8 cellular contexts compared by ENCODE assay signal in the genomic region with DNA sequence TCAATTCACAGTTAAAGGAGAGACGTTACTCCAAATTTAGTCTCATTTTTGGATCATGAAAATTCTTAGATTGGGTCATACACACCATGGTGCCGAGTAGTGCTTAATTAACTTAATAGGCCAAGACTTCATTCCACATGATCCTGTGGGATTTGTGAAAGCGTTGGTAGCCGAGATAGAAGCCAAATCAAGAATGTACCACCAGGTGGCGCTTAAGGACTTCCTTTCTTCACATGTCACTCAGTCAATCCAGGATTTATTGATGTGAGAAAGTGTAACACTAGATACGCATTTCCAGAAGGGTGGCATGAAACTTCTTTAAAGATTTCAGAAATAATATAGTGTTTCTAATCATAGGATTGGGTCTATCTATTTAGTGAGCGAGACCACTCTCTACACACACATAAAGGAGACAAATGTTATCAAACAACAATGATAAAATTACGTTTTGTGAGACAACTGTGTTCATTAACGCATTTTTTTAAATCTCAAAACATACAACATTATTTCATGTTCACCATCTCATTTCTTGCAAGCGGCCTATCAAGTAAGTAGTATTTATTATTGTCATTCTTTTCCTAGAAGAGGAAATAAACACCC.
DNase-seq lines count a peak whose midpoint lies in the region; ATAC-seq and TF ChIP-seq lines count a peak whose summit lies in the region.

No MANE protein-coding gene starts in this region.

- H3K9me2 ChIP-seq in MM.1S (replicated peaks; ENCODE audit: insufficient read depth, low read length), result no peaks in the 10 kb centered on the region

- H3K9ac ChIP-seq in MM.1S (ENCODE audit: low read length), result no peak overlapping the region

- peak; percentile 54 for TF ChIP-seq CTCF in MM.1S (IDR thresholded peaks at IDR 0.05; ENCODE audit: low read length)
- TF ChIP-seq CTCF in esophagus muscularis mucosa (IDR thresholded peaks at IDR 0.05), result peak in 2 of 3 experiments; percentile 37 to 50

- no peaks in the 10 kb centered on the region for H3F3A ChIP-seq in MM.1S (ENCODE audit: insufficient read depth, low read length)

- intact Hi-C loops in esophagus muscularis mucosa (cut with DNase I), result no loop called here

- H3K4me2 ChIP-seq in MM.1S (ENCODE audit: low read depth, low read length), result no peak overlapping the region

- H3K27me3 ChIP-seq in MM.1S (replicated peaks; ENCODE audit: insufficient read depth, low read length) (no peaks in the 10 kb centered on the region), esophagus muscularis mucosa (no peaks in the 10 kb centered on the region)

- H2AFZ ChIP-seq in MM.1S (ENCODE audit: low read length), result no peak overlapping the region

- ATAC-seq in GM21786 (IDR thresholded peaks at IDR 0.05; ENCODE audit: unreplicated experiment), result peak; percentile 70

- H3K27ac ChIP-seq in MM.1S (ENCODE audit: low read length) (no peak overlapping the region), esophagus muscularis mucosa (replicated peaks in 1 of 4) (no peak overlapping the region)

- TF ChIP-seq POLR2A in esophagus muscularis mucosa (IDR thresholded peaks at IDR 0.05; ENCODE audit: low read depth), result no peak

- no peak overlapping the region for H3K4me3 ChIP-seq in MM.1S (ENCODE audit: low read length)
- no peak overlapping the region for H3K4me3 ChIP-seq in esophagus muscularis mucosa

- H3K9me3 ChIP-seq in MM.1S (replicated peaks; ENCODE audit: insufficient read depth, low read length) (no peaks in the 10 kb centered on the region), esophagus muscularis mucosa (no peaks in the 10 kb centered on the region)

- no peaks in the 10 kb centered on the region for H4K20me1 ChIP-seq in MM.1S (ENCODE audit: insufficient read depth, low read length)

- DNase-seq in activated naive CD4-positive, alpha-beta T cell treated with Interleukin-2 at 50 U/mL for 16 hours, result peak; percentile 2
- DNase-seq in activated naive CD4-positive, alpha-beta T cell (lab: John Stamatoyannopoulos, UW), result no peak
- DNase-seq in MM.1S, result peak; percentile 42
- peak; percentile 76 for DNase-seq in SK-N-DZ (ENCODE audit: low spot score)
- DNase-seq in esophagus muscularis mucosa (ENCODE audit: extremely low spot score), result no peak
- DNase-seq in non-pigmented ciliary epithelial cell (ENCODE audit: low read depth), result peak; percentile 22
- no peak for DNase-seq in stimulated activated naive CD4-positive, alpha-beta T cell treated with Interleukin-2 at 50 U/mL for 16 hours (lab: John Stamatoyannopoulos, UW)

- no peak for TF ChIP-seq EP300 in esophagus muscularis mucosa (IDR thresholded peaks at IDR 0.05)

- no peaks in the 10 kb centered on the region for H3K79me2 ChIP-seq in MM.1S (ENCODE audit: low read length)

- WGBS in esophagus muscularis mucosa, result 41% methylated on average over 10 of the region's 10 CpGs

- H3K36me3 ChIP-seq in MM.1S (replicated peaks; ENCODE audit: insufficient read depth, low read length) (no peaks in the 10 kb centered on the region), esophagus muscularis mucosa (no peaks in the 10 kb centered on the region)

- H3K4me1 ChIP-seq in MM.1S (ENCODE audit: low read length), result no peaks in the 10 kb centered on the region
- no peaks in the 10 kb centered on the region for H3K4me1 ChIP-seq in esophagus muscularis mucosa

Comparison
In these comparisons a context has a peak if more than half of its experiments do, and no peak if none do; other contexts are left out.
1. DNase-seq: peak in activated naive CD4-positive, alpha-beta T cell treated with Interleukin-2 at 50 U/mL for 16 hours (single experiment), MM.1S (single experiment), SK-N-DZ (single experiment) and non-pigmented ciliary epithelial cell (single experiment); none in activated naive CD4-positive, alpha-beta T cell (0 of 4), esophagus muscularis mucosa (single experiment) and stimulated activated naive CD4-positive, alpha-beta T cell treated with Interleukin-2 at 50 U/mL for 16 hours (single experiment).